1 cellular context compared by ENCODE assay signal in the genomic region with DNA sequence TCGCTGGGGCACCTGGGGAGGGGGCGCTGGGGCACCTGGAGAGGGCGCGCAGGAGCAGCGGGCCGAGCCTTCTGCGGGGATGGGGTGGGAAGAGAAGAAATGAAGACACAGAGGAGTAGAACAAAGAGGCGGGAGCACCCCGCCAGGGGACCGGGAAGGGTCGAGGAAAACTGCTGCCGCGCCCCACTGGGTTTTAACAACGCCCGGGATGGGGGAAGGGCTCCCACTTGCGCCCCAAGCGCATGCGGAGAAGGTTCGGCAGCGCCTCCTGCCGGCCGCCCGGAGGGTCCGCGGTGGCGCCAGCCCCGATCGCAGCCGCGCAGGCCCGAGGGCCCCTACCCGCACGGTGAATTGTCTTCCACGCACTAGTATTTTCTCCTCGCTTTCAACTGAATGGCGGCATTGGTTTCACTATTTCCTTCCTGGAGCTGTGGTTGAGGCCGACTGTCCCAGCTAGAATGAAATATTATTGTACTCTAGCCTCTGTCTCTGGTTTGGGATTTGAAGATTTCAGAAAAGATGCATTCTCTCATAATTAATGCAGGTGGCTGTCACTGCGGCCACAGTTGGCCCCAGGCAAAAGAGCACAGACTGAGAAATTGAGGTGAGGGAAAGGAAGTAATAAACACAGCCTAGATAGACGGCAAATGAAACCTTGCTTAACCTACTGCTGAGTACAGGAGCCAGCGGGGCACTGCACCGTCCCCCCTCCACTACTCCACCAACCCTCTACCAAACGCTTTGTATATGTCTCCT.
TF ChIP-seq lines count a peak whose summit lies in the region.

No MANE protein-coding gene starts in this region.

TF ChIP-seq in H1, 55 proteins besides CTCF, POLR2A, EP300 and RAD21 (continued from another document):
- TF ChIP-seq, protein P1, sequence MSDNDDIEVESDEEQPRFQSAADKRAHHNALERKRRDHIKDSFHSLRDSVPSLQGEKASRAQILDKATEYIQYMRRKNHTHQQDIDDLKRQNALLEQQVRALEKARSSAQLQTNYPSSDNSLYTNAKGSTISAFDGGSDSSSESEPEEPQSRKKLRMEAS (IDR thresholded peaks at IDR 0.05), result peak; percentile 77
- TF ChIP-seq TAF1 (IDR thresholded peaks at IDR 0.05; ENCODE audit: low read depth, low read length) (peak; percentile 46), JUND (IDR thresholded peaks at IDR 0.05; ENCODE audit: low read length) (no peak), RBBP5 (IDR thresholded peaks at IDR 0.05; ENCODE audit: borderline replicate concordance, low read depth, low read length) (no peak; the same call in 1 of the 2 replicates), RXRA (IDR thresholded peaks at IDR 0.05; ENCODE audit: insufficient read depth, low read depth, low read length) (no peak), NRF1 (IDR thresholded peaks at IDR 0.05; ENCODE audit: low read depth, low read length) (0 out of 2 replicates have a peak, but pooled peaks have one; percentile 31), CEBPB (IDR thresholded peaks at IDR 0.05; ENCODE audit: low read depth, low read length) (no peak), JUN (IDR thresholded peaks at IDR 0.05; ENCODE audit: low read depth, low read length) (no peak), CHD2 (IDR thresholded peaks at IDR 0.05; ENCODE audit: low read length) (peak; percentile 66; the same call in 1 of the 2 replicates), TBP (IDR thresholded peaks at IDR 0.05; ENCODE audit: low read depth, low read length) (peak; percentile 31; the same call in 1 of the 2 replicates), SAP30 (IDR thresholded peaks at IDR 0.05; ENCODE audit: insufficient read depth, insufficient replicate concordance, low read length) (no peak), SP2 (IDR thresholded peaks at IDR 0.05; ENCODE audit: low read length) (no peak), POU5F1 (IDR thresholded peaks at IDR 0.05; ENCODE audit: low read depth, low read length) (no peak), SUZ12 (IDR thresholded peaks at IDR 0.05; ENCODE audit: low read length) (no peak)
- TF ChIP-seq, protein P2, sequence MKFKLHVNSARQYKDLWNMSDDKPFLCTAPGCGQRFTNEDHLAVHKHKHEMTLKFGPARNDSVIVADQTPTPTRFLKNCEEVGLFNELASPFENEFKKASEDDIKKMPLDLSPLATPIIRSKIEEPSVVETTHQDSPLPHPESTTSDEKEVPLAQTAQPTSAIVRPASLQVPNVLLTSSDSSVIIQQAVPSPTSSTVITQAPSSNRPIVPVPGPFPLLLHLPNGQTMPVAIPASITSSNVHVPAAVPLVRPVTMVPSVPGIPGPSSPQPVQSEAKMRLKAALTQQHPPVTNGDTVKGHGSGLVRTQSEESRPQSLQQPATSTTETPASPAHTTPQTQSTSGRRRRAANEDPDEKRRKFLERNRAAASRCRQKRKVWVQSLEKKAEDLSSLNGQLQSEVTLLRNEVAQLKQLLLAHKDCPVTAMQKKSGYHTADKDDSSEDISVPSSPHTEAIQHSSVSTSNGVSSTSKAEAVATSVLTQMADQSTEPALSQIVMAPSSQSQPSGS (IDR thresholded peaks at IDR 0.05; ENCODE audit: low read length), result no peak
